ENCODE assay signal across 18 cellular contexts in the genomic region with DNA sequence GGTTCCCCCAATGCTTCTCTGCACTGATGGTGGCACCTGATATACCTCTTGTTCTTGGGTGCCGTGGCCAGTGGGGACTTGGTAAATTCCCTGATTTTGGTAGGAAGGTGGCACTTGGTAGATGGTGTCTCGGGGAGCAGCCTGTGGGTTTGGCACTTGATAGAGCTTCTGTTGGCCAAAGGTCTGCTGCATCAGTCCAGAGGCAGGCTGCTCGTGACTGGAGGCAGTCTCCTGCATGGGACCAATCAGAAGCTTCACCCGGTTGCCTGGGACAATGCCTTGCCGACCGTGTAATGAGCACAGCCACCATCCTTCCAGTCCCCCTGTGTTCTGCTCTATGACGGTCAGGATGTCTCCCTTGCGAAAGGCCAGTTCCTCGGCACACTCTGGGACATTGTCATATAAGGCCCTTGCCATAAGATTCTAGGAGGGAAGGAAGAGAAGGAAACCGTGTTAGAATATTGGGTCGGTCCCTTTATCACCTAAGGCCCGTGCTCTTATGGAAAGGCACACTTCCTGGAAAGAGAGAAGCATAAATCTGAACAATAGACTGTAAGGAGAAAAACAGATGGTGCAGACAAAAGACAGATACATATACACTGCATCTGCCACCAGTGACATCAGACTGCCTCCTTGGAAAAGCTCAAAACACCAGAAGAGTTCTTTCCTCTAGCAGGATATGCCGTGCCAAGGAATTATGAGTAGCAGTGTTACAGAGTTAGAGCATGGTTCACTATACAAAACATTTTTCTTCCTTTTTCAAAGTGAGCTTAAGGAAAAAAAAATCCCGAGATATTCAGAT. TPM values are rescaled to one million over a fixed set of nuclear protein-coding genes. Genes with fewer than 3 reads are reported as not detected.
DNase-seq lines count a peak whose midpoint lies in the region; ATAC-seq, FAIRE-seq and TF ChIP-seq lines count a peak whose summit lies in the region.
"Had no signal": no experiment of that assay in that cellular context is flagged by ENCODE, and none has a peak within 500 bp of the region (broad histone marks: within the 10 kb centered on the region; RNA-seq: fewer than 3 reads in every experiment).

No MANE protein-coding gene starts in this region.

- H3K4me1 Mint-ChIP-seq in Calu3 (ENCODE audit: low read depth, unreplicated experiment) = peaks cover 64% of the 10 kb centered on the region

- FAIRE-seq in pancreas (lab: Jason Lieb, UNC) = no peak
- FAIRE-seq: GM12892 had no signal

- H3K4me1 ChIP-seq in left ventricle myocardium inferior = peaks cover 100% of the 10 kb centered on the region
- H3K4me1 ChIP-seq in pancreas = peaks cover 15 to 52% (median 19%) of the 10 kb centered on the region in 3 donors

- intact Hi-C loops in Calu3 (cut with micrococcal nuclease; ENCODE audit: unreplicated experiment) (no loop called here), left ventricle myocardium inferior (cut with micrococcal nuclease) (no loop called here), sciatic nerve (cut with DNase I) (no loop called here), pancreas (cut with DNase I) (no loop called here)

- BruUV-seq in Calu3 (replicated peaks; lab: Mats Ljungman, UMichigan) = no TSS peak

- H3K4me3 Mint-ChIP-seq in Calu3 (ENCODE audit: low read depth, unreplicated experiment) = no peak overlapping the region
- H3K4me3 Mint-ChIP-seq: B cell had no signal

- H3K27ac ChIP-seq in left ventricle myocardium inferior (replicated peaks) = peak overlapping the region; percentile 87
- H3K27ac ChIP-seq in pancreas = peak overlapping the region in 1 of 4 donors; percentile 78

- no peaks in the 10 kb centered on the region for H3K27me3 Mint-ChIP-seq in Calu3 (ENCODE audit: unreplicated experiment)
- H3K27me3 Mint-ChIP-seq: B cell, IgD-negative memory B cell had no signal

- CTCF ChIA-PET in Calu3 (lab: Charles Lee) = no interaction called here

- peak overlapping the region; percentile 30 for H3K4me3 ChIP-seq in left ventricle myocardium inferior
- no peak overlapping the region for H3K4me3 ChIP-seq in pancreas

- DNase-seq in Calu3 (no peak), astrocyte of the hippocampus (ENCODE audit: low read depth, low spot score) (peak; percentile 31), left ventricle myocardium inferior (no peak), sciatic nerve (ENCODE audit: low spot score) (no peak), pancreas (no peak), NCI-H1105 (lab: John Stamatoyannopoulos, UW) (no peak), cortex of kidney (lab: John Stamatoyannopoulos, UW) (no peak)
- DNase-seq: activated CD4-positive, alpha-beta T cell treated with anti-CD3 and anti-CD28 coated beads, Interleukin-2, amount 50 U/mL, for 4 hours; activated effector memory CD4-positive, alpha-beta T cell treated with Interleukin-2 at 50 U/mL for 16 hours; DND-41; mesendoderm; NCI-H1694 treated with DMSO at 0.1 percent for 48 hours; T-helper 2 cell had no signal

- peaks cover 38% of the 10 kb centered on the region for H3K36me3 Mint-ChIP-seq in Calu3 (ENCODE audit: insufficient read depth, unreplicated experiment)

- TF ChIP-seq CTCF in Calu3 (IDR thresholded peaks at IDR 0.05; ENCODE audit: unreplicated experiment) (no peak), left ventricle myocardium inferior (IDR thresholded peaks at IDR 0.05; ENCODE audit: borderline replicate concordance) (no peak), pancreas (IDR thresholded peaks at IDR 0.05) (no peak)

- H3K9me3 Mint-ChIP-seq in Calu3 (ENCODE audit: low read depth, unreplicated experiment) = no peaks in the 10 kb centered on the region
- H3K9me3 Mint-ChIP-seq: IgD-negative memory B cell had no signal

- H3K9me3 ChIP-seq in left ventricle myocardium inferior (replicated peaks) (no peaks in the 10 kb centered on the region), pancreas (no peaks in the 10 kb centered on the region)

- peak; percentile 15 for ATAC-seq in sciatic nerve
- ATAC-seq in pancreas = no peak
- no peak for ATAC-seq in HG03521 (IDR thresholded peaks at IDR 0.05; ENCODE audit: unreplicated experiment)
- ATAC-seq: HCT116 had no signal

- 87 to 92% methylated on average over 14 of the region's 14 CpGs for WGBS in pancreas, 2 donors

- peak overlapping the region; percentile 25 for H3K27ac Mint-ChIP-seq in Calu3 (ENCODE audit: unreplicated experiment)
- H3K27ac Mint-ChIP-seq: B cell, IgD-negative memory B cell had no signal

- peaks cover 17% of the 10 kb centered on the region for H3K36me3 ChIP-seq in left ventricle myocardium inferior
- no peaks in the 10 kb centered on the region for H3K36me3 ChIP-seq in pancreas

- no peaks in the 10 kb centered on the region for H3K27me3 ChIP-seq in left ventricle myocardium inferior (ENCODE audit: low read depth)
- H3K27me3 ChIP-seq in pancreas = no peaks in the 10 kb centered on the region

RNA-seq across cellular contexts. Expression of a gene that starts 19.0 kb away (rescaled TPM):
- total RNA-seq in Calu3 (2022) (18.2 and 28.1 TPM in 2 replicates), left ventricle myocardium inferior (28.1 TPM), sciatic nerve (55.4 TPM), pancreas (10 to 100 TPM in 1 of 6 donors, 1 to 10 TPM in 5; 4.9 to 13.2 (median 8.3) TPM)
- 10 to 100 TPM in 1 of 2 donors, 1 to 10 TPM in 1; 4.8 to 11.7 TPM for polyA plus RNA-seq in pancreas
